ENCODE assay signal across 1 cellular context in genomic region chr16:75264999-75265910, GRCh38.
TF ChIP-seq lines count a peak whose summit lies in the region.

No MANE protein-coding gene starts in this region.

TF ChIP-seq in IMR-90, 13 proteins besides CTCF, POLR2A, EP300 and RAD21 (continued from another document):
- no peak for TF ChIP-seq SMC3 (IDR thresholded peaks at IDR 0.05; ENCODE audit: low read depth, low read length)
- no peak for TF ChIP-seq MXI1 (IDR thresholded peaks at IDR 0.05; ENCODE audit: borderline replicate concordance, low read depth, low read length)
- TF ChIP-seq RFX5 (IDR thresholded peaks at IDR 0.05; ENCODE audit: low read depth, low read length) = no peak
- TF ChIP-seq CHD1 (IDR thresholded peaks at IDR 0.05; ENCODE audit: low read depth, low read length) = no peak
- TF ChIP-seq NFE2L2 (IDR thresholded peaks at IDR 0.05; ENCODE audit: low read depth, low read length) = no peak
- TF ChIP-seq ELK1 (IDR thresholded peaks at IDR 0.05; ENCODE audit: borderline replicate concordance, low read depth, low read length) = no peak
- no peak for TF ChIP-seq FOS (IDR thresholded peaks at IDR 0.05; ENCODE audit: low read depth, low read length)
